In genomic region chr15:56886878-56887781, GRCh38 we compare ENCODE assay signal across 1 cellular context.
TF ChIP-seq lines count a peak whose summit lies in the region.

No MANE protein-coding gene starts in this region.

TF ChIP-seq in HCT116, 20 proteins besides CTCF, POLR2A, EP300 and RAD21 (continued from another document):
- no peak for TF ChIP-seq REST (IDR thresholded peaks at IDR 0.05; ENCODE audit: low read depth)
- TF ChIP-seq ELF1 (IDR thresholded peaks at IDR 0.05; ENCODE audit: borderline replicate concordance, low read depth) = no peak
- TF ChIP-seq, protein P1, sequence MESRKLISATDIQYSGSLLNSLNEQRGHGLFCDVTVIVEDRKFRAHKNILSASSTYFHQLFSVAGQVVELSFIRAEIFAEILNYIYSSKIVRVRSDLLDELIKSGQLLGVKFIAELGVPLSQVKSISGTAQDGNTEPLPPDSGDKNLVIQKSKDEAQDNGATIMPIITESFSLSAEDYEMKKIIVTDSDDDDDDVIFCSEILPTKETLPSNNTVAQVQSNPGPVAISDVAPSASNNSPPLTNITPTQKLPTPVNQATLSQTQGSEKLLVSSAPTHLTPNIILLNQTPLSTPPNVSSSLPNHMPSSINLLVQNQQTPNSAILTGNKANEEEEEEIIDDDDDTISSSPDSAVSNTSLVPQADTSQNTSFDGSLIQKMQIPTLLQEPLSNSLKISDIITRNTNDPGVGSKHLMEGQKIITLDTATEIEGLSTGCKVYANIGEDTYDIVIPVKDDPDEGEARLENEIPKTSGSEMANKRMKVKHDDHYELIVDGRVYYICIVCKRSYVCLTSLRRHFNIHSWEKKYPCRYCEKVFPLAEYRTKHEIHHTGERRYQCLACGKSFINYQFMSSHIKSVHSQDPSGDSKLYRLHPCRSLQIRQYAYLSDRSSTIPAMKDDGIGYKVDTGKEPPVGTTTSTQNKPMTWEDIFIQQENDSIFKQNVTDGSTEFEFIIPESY (IDR thresholded peaks at IDR 0.05; ENCODE audit: extremely low read depth, insufficient replicate concordance, low read length) = no peak
- no peak for TF ChIP-seq ZNF274 (IDR thresholded peaks at IDR 0.05; ENCODE audit: low read depth, low read length)
- TF ChIP-seq SIN3A (IDR thresholded peaks at IDR 0.05; ENCODE audit: low read depth) = peak; percentile 43
- no peak for TF ChIP-seq FOSL1 (IDR thresholded peaks at IDR 0.05; ENCODE audit: low read depth)
- TF ChIP-seq SP1 (IDR thresholded peaks at IDR 0.05; ENCODE audit: low read depth) = peak; percentile 58
- no peak for TF ChIP-seq EZH2phosphoT487 (IDR thresholded peaks at IDR 0.05; ENCODE audit: borderline replicate concordance)
TF ChIP-seq in HCT116: peak in this region for 8.
